In genomic region chr6:127969701-127970100, GRCh38 we compare ENCODE assay signal across 1 cellular context.
TF ChIP-seq lines count a peak whose summit lies in the region.

No MANE protein-coding gene starts in this region.

TF ChIP-seq in GM23338, 12 proteins besides CTCF, POLR2A, EP300 and RAD21:
- no peak for TF ChIP-seq JUNB (IDR thresholded peaks at IDR 0.05; ENCODE audit: unreplicated experiment)
- no peak for TF ChIP-seq STAT1 (IDR thresholded peaks at IDR 0.05; ENCODE audit: unreplicated experiment)
- TF ChIP-seq, protein P1, sequence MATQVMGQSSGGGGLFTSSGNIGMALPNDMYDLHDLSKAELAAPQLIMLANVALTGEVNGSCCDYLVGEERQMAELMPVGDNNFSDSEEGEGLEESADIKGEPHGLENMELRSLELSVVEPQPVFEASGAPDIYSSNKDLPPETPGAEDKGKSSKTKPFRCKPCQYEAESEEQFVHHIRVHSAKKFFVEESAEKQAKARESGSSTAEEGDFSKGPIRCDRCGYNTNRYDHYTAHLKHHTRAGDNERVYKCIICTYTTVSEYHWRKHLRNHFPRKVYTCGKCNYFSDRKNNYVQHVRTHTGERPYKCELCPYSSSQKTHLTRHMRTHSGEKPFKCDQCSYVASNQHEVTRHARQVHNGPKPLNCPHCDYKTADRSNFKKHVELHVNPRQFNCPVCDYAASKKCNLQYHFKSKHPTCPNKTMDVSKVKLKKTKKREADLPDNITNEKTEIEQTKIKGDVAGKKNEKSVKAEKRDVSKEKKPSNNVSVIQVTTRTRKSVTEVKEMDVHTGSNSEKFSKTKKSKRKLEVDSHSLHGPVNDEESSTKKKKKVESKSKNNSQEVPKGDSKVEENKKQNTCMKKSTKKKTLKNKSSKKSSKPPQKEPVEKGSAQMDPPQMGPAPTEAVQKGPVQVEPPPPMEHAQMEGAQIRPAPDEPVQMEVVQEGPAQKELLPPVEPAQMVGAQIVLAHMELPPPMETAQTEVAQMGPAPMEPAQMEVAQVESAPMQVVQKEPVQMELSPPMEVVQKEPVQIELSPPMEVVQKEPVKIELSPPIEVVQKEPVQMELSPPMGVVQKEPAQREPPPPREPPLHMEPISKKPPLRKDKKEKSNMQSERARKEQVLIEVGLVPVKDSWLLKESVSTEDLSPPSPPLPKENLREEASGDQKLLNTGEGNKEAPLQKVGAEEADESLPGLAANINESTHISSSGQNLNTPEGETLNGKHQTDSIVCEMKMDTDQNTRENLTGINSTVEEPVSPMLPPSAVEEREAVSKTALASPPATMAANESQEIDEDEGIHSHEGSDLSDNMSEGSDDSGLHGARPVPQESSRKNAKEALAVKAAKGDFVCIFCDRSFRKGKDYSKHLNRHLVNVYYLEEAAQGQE (IDR thresholded peaks at IDR 0.05; ENCODE audit: unreplicated experiment), result no peak
